Comparison of ENCODE assay signal across 23 cellular contexts in the genomic region with DNA sequence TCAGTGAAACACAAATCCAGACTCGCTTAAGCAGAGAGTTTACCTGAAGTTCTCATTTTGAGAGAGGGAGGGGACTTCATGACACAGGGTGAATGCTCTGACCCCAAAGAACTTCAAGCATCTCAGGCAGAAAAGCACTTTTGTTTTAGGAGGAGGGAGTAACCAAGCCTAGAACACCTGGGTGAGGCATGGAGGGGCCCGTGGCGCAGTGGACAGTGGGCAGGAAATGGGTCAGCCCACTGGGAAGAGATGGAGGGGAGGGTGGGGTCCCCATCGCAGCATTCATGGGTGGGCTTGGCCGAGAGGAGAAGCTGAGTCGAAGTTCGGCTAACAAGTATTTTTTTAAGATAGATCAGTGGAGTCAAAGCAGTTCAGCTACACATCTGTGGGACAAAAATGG.
"Had no signal": no experiment of that assay in that cellular context is flagged by ENCODE, and none has a peak within 500 bp of the region (broad histone marks: within the 10 kb centered on the region; RNA-seq: fewer than 3 reads in every experiment).

No MANE protein-coding gene starts in this region.

- H3K4me3 ChIP-seq: MG63 had no signal

- H3K27ac Mint-ChIP-seq: activated CD4-positive, alpha-beta memory T cell treated with anti-CD3 and anti-CD28 coated beads for 36 hours; activated CD4-positive, alpha-beta T cell treated with anti-CD3 and anti-CD28 coated beads, Interleukin-2, amount 10 ng/mL, durations not matched to agents 7 days and 5 days; activated T-cell treated with anti-CD3 and anti-CD28 coated beads, Interleukin-2, amount 50 U/mL, for 72 hours; activated T-helper 2 cell treated with anti-CD3 and anti-CD28 coated beads, Interferon-gamma antibody, Interleukin-2, Interleukin-4, amounts not matched to agents 10 μg/mL and 5 μg/mL and 100 μg/mL, durations not matched to agents 14 hours and 24 hours and 36 hours; T-cell had no signal

- H3K9me3 Mint-ChIP-seq: activated CD4-positive, alpha-beta memory T cell treated with anti-CD3 and anti-CD28 coated beads for 36 hours; activated T-cell treated with anti-CD3 and anti-CD28 coated beads, Interleukin-2, amount 50 U/mL, for 72 hours; activated T-helper 2 cell treated with anti-CD3 and anti-CD28 coated beads, Interferon-gamma antibody, Interleukin-2, Interleukin-4, amounts not matched to agents 10 μg/mL and 5 μg/mL and 100 μg/mL, durations not matched to agents 14 hours and 24 hours and 36 hours; brain; T-cell had no signal

- ATAC-seq: activated T-cell treated with anti-CD3 and anti-CD28 coated beads, Interleukin-2, amount 50 U/mL, for 72 hours; T-cell had no signal

- H3K36me3 ChIP-seq: MG63 had no signal

- H3K27me3 ChIP-seq: MG63 had no signal

- H3K27me3 Mint-ChIP-seq: activated CD4-positive, alpha-beta memory T cell treated with anti-CD3 and anti-CD28 coated beads for 36 hours; activated CD4-positive, alpha-beta T cell treated with anti-CD3 and anti-CD28 coated beads, Interleukin-2, amount 10 ng/mL, durations not matched to agents 7 days and 5 days; brain; T-cell had no signal

- H3K9me3 ChIP-seq: MG63 had no signal

- H3K4me1 Mint-ChIP-seq: activated CD4-positive, alpha-beta T cell treated with anti-CD3 and anti-CD28 coated beads, Interleukin-2, amount 10 ng/mL, durations not matched to agents 7 days and 5 days had no signal

- H3K27ac ChIP-seq: VCaP had no signal

- H3K4me3 Mint-ChIP-seq: activated CD4-positive, alpha-beta memory T cell treated with anti-CD3 and anti-CD28 coated beads for 36 hours; activated CD4-positive, alpha-beta T cell treated with anti-CD3 and anti-CD28 coated beads, Interleukin-2, amount 10 ng/mL, durations not matched to agents 7 days and 5 days; activated T-cell treated with anti-CD3 and anti-CD28 coated beads, Interleukin-2, amount 50 U/mL, for 72 hours; brain; T-cell had no signal

- DNase-seq: activated CD4-positive, alpha-beta memory T cell treated with anti-CD3 and anti-CD28 coated beads for 36 hours; activated CD4-positive, alpha-beta T cell treated with anti-CD3 and anti-CD28 coated beads, Interleukin-2, amount 10 ng/mL, durations not matched to agents 7 days and 5 days; activated CD4-positive, CD25-positive, alpha-beta regulatory T cell; activated CD8-positive, alpha-beta memory T cell treated with anti-CD3 and anti-CD28 coated beads for 24 hours; activated gamma-delta T cell treated with Interleukin-2 at 50 U/mL for 16 hours; activated naive CD4-positive, alpha-beta T cell treated with anti-CD3 and anti-CD28 coated beads, Interleukin-2, amount 50 U/mL, for 16 hours; activated T-cell treated with anti-CD3 and anti-CD28 coated beads, Interleukin-2, amount 50 U/mL, for 72 hours; amniotic stem cell; MG63; MV-4-11; NCI-H1092 treated with DMSO at 0.1 percent for 48 hours; NCI-H1417 treated with DMSO at 0.1 percent for 48 hours; NCI-H1694; NCI-H2029 treated with DMSO at 0.1 percent for 48 hours; NCI-H345; NCI-H510A; NCI-H526 treated with DMSO at 0.1 percent for 48 hours; NCI-H82; SIG-M5; T-cell had no signal

- H3K36me3 Mint-ChIP-seq: activated CD4-positive, alpha-beta memory T cell treated with anti-CD3 and anti-CD28 coated beads for 36 hours; brain; T-cell had no signal
